ENCODE assay signal across 1 cellular context in the genomic region with DNA sequence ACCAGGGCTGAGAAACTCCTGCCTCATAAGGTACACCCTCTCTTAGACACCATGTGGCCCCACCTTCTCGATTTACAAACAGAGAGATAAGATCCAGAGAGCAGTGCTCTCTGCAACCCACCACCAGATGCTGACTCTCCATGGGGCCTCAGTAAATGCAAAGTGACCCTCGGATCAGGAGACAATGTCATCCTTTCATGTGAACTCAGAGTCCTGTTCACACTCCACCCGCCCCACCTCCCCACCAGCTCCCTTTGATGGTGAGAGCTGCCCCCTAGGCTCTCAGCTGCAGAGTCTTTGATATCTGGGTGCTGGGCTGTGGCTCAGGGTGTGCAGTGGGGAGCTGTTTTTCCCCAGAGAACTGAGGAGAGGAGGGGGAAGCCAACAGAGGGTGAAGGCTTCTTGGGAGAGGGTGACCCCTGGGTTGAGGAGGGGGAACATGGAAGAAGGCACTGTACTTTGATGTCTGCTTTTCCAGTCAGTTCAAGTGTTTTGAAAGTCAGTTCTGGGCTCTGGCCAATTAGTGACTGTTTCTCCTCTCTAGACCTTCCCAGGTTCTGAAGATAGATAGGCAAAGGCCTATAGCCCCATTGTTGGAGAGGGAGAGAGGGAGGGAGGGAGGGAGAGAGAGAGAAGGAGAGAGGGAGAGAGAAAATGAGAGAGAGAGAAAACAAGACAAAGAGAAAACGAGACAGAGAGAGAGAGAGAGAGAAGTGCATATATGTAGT.
TF ChIP-seq lines count a peak whose summit lies in the region.

No MANE protein-coding gene starts in this region.

TF ChIP-seq in HepG2, 621 proteins besides CTCF, POLR2A, EP300 and RAD21 (continued from another document and continues in another):
- TF ChIP-seq, protein P1, sequence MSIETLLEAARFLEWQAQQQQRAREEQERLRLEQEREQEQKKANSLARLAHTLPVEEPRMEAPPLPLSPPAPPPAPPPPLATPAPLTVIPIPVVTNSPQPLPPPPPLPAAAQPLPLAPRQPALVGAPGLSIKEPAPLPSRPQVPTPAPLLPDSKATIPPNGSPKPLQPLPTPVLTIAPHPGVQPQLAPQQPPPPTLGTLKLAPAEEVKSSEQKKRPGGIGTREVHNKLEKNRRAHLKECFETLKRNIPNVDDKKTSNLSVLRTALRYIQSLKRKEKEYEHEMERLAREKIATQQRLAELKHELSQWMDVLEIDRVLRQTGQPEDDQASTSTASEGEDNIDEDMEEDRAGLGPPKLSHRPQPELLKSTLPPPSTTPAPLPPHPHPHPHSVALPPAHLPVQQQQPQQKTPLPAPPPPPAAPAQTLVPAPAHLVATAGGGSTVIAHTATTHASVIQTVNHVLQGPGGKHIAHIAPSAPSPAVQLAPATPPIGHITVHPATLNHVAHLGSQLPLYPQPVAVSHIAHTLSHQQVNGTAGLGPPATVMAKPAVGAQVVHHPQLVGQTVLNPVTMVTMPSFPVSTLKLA (IDR thresholded peaks at IDR 0.05), result no peak
- TF ChIP-seq MEIS1 (CRISPR knock-in tag; IDR thresholded peaks at IDR 0.05; ENCODE audit: borderline replicate concordance), result no peak
- TF ChIP-seq, protein P2, sequence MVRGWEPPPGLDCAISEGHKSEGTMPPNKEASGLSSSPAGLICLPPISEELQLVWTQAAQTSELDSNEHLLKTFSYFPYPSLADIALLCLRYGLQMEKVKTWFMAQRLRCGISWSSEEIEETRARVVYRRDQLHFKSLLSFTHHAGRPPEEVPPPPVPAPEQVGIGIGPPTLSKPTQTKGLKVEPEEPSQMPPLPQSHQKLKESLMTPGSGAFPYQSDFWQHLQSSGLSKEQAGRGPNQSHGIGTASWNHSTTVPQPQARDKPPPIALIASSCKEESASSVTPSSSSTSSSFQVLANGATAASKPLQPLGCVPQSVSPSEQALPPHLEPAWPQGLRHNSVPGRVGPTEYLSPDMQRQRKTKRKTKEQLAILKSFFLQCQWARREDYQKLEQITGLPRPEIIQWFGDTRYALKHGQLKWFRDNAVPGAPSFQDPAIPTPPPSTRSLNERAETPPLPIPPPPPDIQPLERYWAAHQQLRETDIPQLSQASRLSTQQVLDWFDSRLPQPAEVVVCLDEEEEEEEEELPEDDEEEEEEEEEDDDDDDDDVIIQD (CRISPR knock-in tag; IDR thresholded peaks at IDR 0.05; ENCODE audit: low read depth), result no peak
- TF ChIP-seq ZNF615 (CRISPR knock-in tag; IDR thresholded peaks at IDR 0.05; ENCODE audit: borderline replicate concordance), result no peak
- TF ChIP-seq ZNF484 (CRISPR knock-in tag; IDR thresholded peaks at IDR 0.05; ENCODE audit: borderline replicate concordance, low read depth), result no peak
- TF ChIP-seq, protein P3, sequence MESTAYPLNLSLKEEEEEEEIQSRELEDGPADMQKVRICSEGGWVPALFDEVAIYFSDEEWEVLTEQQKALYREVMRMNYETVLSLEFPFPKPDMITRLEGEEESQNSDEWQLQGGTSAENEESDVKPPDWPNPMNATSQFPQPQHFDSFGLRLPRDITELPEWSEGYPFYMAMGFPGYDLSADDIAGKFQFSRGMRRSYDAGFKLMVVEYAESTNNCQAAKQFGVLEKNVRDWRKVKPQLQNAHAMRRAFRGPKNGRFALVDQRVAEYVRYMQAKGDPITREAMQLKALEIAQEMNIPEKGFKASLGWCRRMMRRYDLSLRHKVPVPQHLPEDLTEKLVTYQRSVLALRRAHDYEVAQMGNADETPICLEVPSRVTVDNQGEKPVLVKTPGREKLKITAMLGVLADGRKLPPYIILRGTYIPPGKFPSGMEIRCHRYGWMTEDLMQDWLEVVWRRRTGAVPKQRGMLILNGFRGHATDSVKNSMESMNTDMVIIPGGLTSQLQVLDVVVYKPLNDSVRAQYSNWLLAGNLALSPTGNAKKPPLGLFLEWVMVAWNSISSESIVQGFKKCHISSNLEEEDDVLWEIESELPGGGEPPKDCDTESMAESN (CRISPR knock-in tag; conservative IDR thresholded peaks at IDR 0.05), result no peak
- TF ChIP-seq ZNF225 (CRISPR knock-in tag; IDR thresholded peaks at IDR 0.05), result no peak
- no peak for TF ChIP-seq ZNF530 (CRISPR knock-in tag; IDR thresholded peaks at IDR 0.05; ENCODE audit: low read depth)
- no peak for TF ChIP-seq CBX5 (CRISPR knock-in tag; IDR thresholded peaks at IDR 0.05; ENCODE audit: borderline replicate concordance)
- TF ChIP-seq, protein P4, sequence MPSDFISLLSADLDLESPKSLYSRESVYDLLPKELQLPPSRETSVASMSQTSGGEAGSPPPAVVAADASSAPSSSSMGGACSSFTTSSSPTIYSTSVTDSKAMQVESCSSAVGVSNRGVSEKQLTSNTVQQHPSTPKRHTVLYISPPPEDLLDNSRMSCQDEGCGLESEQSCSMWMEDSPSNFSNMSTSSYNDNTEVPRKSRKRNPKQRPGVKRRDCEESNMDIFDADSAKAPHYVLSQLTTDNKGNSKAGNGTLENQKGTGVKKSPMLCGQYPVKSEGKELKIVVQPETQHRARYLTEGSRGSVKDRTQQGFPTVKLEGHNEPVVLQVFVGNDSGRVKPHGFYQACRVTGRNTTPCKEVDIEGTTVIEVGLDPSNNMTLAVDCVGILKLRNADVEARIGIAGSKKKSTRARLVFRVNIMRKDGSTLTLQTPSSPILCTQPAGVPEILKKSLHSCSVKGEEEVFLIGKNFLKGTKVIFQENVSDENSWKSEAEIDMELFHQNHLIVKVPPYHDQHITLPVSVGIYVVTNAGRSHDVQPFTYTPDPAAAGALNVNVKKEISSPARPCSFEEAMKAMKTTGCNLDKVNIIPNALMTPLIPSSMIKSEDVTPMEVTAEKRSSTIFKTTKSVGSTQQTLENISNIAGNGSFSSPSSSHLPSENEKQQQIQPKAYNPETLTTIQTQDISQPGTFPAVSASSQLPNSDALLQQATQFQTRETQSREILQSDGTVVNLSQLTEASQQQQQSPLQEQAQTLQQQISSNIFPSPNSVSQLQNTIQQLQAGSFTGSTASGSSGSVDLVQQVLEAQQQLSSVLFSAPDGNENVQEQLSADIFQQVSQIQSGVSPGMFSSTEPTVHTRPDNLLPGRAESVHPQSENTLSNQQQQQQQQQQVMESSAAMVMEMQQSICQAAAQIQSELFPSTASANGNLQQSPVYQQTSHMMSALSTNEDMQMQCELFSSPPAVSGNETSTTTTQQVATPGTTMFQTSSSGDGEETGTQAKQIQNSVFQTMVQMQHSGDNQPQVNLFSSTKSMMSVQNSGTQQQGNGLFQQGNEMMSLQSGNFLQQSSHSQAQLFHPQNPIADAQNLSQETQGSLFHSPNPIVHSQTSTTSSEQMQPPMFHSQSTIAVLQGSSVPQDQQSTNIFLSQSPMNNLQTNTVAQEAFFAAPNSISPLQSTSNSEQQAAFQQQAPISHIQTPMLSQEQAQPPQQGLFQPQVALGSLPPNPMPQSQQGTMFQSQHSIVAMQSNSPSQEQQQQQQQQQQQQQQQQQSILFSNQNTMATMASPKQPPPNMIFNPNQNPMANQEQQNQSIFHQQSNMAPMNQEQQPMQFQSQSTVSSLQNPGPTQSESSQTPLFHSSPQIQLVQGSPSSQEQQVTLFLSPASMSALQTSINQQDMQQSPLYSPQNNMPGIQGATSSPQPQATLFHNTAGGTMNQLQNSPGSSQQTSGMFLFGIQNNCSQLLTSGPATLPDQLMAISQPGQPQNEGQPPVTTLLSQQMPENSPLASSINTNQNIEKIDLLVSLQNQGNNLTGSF (CRISPR knock-in tag; IDR thresholded peaks at IDR 0.05), result no peak
- TF ChIP-seq, protein P5, sequence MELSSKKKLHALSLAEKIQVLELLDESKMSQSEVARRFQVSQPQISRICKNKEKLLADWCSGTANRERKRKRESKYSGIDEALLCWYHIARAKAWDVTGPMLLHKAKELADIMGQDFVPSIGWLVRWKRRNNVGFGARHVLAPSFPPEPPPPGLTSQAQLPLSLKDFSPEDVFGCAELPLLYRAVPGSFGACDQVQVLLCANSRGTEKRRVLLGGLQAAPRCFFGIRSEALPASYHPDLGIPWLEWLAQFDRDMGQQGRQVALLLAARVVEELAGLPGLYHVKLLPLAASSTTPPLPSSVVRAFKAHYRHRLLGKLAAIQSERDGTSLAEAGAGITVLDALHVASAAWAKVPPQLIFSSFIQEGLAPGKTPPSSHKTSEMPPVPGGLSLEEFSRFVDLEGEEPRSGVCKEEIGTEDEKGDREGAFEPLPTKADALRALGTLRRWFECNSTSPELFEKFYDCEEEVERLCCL (CRISPR knock-in tag; IDR thresholded peaks at IDR 0.05; ENCODE audit: borderline replicate concordance), result no peak
- TF ChIP-seq ZNF558 (CRISPR knock-in tag; IDR thresholded peaks at IDR 0.05; ENCODE audit: borderline replicate concordance), result no peak
- no peak for TF ChIP-seq ZNF780A (CRISPR knock-in tag; IDR thresholded peaks at IDR 0.05)
- TF ChIP-seq ATM (IDR thresholded peaks at IDR 0.05; ENCODE audit: borderline replicate concordance), result no peak
- TF ChIP-seq SAP130 (CRISPR knock-in tag; IDR thresholded peaks at IDR 0.05; ENCODE audit: low read depth), result 0 out of 2 replicates have a peak, but pooled peaks have one; percentile 23
- no peak for TF ChIP-seq ZNF703 (CRISPR knock-in tag; IDR thresholded peaks at IDR 0.05; ENCODE audit: borderline replicate concordance)
- TF ChIP-seq ZNF552 (CRISPR knock-in tag; IDR thresholded peaks at IDR 0.05; ENCODE audit: borderline replicate concordance), result no peak
- no peak for TF ChIP-seq ADNP (CRISPR knock-in tag; IDR thresholded peaks at IDR 0.05)
- no peak for TF ChIP-seq GLI4 (CRISPR knock-in tag; IDR thresholded peaks at IDR 0.05; ENCODE audit: borderline replicate concordance)
- no peak for TF ChIP-seq MAZ (IDR thresholded peaks at IDR 0.05; ENCODE audit: borderline replicate concordance, low read depth, low read length)
- TF ChIP-seq MAZ (CRISPR knock-in tag; IDR thresholded peaks at IDR 0.05; ENCODE audit: low read depth), result no peak
- TF ChIP-seq ZNF333 (CRISPR knock-in tag; IDR thresholded peaks at IDR 0.05; ENCODE audit: borderline replicate concordance), result no peak
- TF ChIP-seq NFIC (IDR thresholded peaks at IDR 0.05; ENCODE audit: low read length), result no peak
- TF ChIP-seq NCOA2 (CRISPR knock-in tag; IDR thresholded peaks at IDR 0.05), result no peak; the same call in 1 of the 2 replicates
- TF ChIP-seq MED13 (CRISPR knock-in tag; IDR thresholded peaks at IDR 0.05), result no peak
- TF ChIP-seq SMARCC2 (IDR thresholded peaks at IDR 0.05), result no peak
- TF ChIP-seq, protein P6, sequence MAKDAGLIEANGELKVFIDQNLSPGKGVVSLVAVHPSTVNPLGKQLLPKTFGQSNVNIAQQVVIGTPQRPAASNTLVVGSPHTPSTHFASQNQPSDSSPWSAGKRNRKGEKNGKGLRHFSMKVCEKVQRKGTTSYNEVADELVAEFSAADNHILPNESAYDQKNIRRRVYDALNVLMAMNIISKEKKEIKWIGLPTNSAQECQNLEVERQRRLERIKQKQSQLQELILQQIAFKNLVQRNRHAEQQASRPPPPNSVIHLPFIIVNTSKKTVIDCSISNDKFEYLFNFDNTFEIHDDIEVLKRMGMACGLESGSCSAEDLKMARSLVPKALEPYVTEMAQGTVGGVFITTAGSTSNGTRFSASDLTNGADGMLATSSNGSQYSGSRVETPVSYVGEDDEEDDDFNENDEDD (CRISPR knock-in tag; IDR thresholded peaks at IDR 0.05; ENCODE audit: borderline replicate concordance), result no peak
- no peak for TF ChIP-seq AGO2 (optimal IDR thresholded peaks at IDR 0.05; ENCODE audit: low read depth, low read length)
- TF ChIP-seq MXI1 (IDR thresholded peaks at IDR 0.05; ENCODE audit: borderline replicate concordance, low read depth, low read length), result no peak
- TF ChIP-seq SNAI1 (CRISPR knock-in tag; IDR thresholded peaks at IDR 0.05; ENCODE audit: borderline replicate concordance), result no peak
- TF ChIP-seq, protein P7, sequence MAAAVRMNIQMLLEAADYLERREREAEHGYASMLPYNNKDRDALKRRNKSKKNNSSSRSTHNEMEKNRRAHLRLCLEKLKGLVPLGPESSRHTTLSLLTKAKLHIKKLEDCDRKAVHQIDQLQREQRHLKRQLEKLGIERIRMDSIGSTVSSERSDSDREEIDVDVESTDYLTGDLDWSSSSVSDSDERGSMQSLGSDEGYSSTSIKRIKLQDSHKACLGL (CRISPR knock-in tag; IDR thresholded peaks at IDR 0.05), result no peak
- TF ChIP-seq SPEN (CRISPR knock-in tag; IDR thresholded peaks at IDR 0.05; ENCODE audit: low read depth), result no peak
- peak; percentile 55 for TF ChIP-seq XRCC5 (optimal IDR thresholded peaks at IDR 0.05; ENCODE audit: low read length)
- TF ChIP-seq RAD51 (IDR thresholded peaks at IDR 0.05; ENCODE audit: borderline replicate concordance), result no peak
- no peak for TF ChIP-seq ZNF749 (CRISPR knock-in tag; IDR thresholded peaks at IDR 0.05; ENCODE audit: borderline replicate concordance)
- TF ChIP-seq MTF2 (CRISPR knock-in tag; IDR thresholded peaks at IDR 0.05; ENCODE audit: borderline replicate concordance), result no peak
- no peak for TF ChIP-seq TBP (CRISPR knock-in tag; IDR thresholded peaks at IDR 0.05)
- TF ChIP-seq, protein P8, sequence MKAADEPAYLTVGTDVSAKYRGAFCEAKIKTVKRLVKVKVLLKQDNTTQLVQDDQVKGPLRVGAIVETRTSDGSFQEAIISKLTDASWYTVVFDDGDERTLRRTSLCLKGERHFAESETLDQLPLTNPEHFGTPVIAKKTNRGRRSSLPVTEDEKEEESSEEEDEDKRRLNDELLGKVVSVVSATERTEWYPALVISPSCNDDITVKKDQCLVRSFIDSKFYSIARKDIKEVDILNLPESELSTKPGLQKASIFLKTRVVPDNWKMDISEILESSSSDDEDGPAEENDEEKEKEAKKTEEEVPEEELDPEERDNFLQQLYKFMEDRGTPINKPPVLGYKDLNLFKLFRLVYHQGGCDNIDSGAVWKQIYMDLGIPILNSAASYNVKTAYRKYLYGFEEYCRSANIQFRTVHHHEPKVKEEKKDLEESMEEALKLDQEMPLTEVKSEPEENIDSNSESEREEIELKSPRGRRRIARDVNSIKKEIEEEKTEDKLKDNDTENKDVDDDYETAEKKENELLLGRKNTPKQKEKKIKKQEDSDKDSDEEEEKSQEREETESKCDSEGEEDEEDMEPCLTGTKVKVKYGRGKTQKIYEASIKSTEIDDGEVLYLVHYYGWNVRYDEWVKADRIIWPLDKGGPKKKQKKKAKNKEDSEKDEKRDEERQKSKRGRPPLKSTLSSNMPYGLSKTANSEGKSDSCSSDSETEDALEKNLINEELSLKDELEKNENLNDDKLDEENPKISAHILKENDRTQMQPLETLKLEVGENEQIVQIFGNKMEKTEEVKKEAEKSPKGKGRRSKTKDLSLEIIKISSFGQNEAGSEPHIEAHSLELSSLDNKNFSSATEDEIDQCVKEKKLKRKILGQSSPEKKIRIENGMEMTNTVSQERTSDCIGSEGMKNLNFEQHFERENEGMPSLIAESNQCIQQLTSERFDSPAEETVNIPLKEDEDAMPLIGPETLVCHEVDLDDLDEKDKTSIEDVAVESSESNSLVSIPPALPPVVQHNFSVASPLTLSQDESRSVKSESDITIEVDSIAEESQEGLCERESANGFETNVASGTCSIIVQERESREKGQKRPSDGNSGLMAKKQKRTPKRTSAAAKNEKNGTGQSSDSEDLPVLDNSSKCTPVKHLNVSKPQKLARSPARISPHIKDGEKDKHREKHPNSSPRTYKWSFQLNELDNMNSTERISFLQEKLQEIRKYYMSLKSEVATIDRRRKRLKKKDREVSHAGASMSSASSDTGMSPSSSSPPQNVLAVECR (CRISPR knock-in tag; IDR thresholded peaks at IDR 0.05; ENCODE audit: borderline replicate concordance), result peak; percentile 24; the same call in 1 of the 2 replicates
- no peak for TF ChIP-seq ZNF326 (CRISPR knock-in tag; IDR thresholded peaks at IDR 0.05; ENCODE audit: borderline replicate concordance)
- peak; percentile 33; the same call in 1 of the 2 replicates for TF ChIP-seq ZNF292 (CRISPR knock-in tag; IDR thresholded peaks at IDR 0.05; ENCODE audit: borderline replicate concordance, low read depth)
- TF ChIP-seq PLRG1 (conservative IDR thresholded peaks at IDR 0.05), result no peak
- no peak for TF ChIP-seq ZNF850 (CRISPR knock-in tag; conservative IDR thresholded peaks at IDR 0.05)
- no peak for TF ChIP-seq MAFK (conservative IDR thresholded peaks at IDR 0.05 in 1 of 2, IDR thresholded peaks at IDR 0.05 in 1 of 2; ENCODE audit: low read length in 2 of 2)
- no peak for TF ChIP-seq ZNF75D (CRISPR knock-in tag; IDR thresholded peaks at IDR 0.05; ENCODE audit: borderline replicate concordance)
- no peak for TF ChIP-seq ZNF672 (CRISPR knock-in tag; IDR thresholded peaks at IDR 0.05)
- TF ChIP-seq ZNF180 (CRISPR knock-in tag; IDR thresholded peaks at IDR 0.05; ENCODE audit: borderline replicate concordance, low read depth), result no peak
